ENCODE assay signal across 1 cellular context in the genomic region with DNA sequence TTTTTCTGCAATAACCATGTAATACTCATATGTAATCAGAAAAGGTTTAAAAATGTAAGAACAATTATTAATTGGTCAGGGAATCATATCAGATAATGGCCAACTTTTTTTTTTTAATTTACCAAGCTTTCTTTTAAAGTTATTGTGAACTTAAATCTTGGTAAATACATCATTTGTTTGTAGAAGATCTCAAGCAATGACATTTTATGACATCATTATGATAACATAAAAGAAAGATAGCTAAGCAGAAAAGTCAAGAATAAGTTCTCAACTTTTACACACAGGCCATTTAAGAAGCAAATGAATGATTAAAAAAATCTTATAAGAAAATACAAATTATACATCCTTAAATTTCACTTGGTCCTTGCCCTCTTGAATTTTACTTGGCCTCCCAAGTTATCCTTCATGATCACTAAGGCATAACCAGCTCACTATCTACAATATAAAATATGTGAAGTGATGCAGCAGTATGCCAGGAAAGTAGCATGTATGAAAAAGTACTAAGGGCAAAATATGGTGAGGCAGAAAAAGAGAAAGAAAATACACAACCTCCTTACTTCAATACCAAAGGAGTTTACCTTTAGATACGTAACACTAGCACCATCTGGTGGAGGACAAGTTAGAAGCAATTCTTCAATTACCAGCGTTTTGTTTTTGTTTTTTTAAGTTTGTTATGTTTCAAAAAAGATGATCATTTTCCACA.
TF ChIP-seq lines count a peak whose summit lies in the region.

No MANE protein-coding gene starts in this region.

TF ChIP-seq in WTC11, 78 proteins besides CTCF, POLR2A, EP300 and RAD21 (continued from another document):
- TF ChIP-seq, protein P1, sequence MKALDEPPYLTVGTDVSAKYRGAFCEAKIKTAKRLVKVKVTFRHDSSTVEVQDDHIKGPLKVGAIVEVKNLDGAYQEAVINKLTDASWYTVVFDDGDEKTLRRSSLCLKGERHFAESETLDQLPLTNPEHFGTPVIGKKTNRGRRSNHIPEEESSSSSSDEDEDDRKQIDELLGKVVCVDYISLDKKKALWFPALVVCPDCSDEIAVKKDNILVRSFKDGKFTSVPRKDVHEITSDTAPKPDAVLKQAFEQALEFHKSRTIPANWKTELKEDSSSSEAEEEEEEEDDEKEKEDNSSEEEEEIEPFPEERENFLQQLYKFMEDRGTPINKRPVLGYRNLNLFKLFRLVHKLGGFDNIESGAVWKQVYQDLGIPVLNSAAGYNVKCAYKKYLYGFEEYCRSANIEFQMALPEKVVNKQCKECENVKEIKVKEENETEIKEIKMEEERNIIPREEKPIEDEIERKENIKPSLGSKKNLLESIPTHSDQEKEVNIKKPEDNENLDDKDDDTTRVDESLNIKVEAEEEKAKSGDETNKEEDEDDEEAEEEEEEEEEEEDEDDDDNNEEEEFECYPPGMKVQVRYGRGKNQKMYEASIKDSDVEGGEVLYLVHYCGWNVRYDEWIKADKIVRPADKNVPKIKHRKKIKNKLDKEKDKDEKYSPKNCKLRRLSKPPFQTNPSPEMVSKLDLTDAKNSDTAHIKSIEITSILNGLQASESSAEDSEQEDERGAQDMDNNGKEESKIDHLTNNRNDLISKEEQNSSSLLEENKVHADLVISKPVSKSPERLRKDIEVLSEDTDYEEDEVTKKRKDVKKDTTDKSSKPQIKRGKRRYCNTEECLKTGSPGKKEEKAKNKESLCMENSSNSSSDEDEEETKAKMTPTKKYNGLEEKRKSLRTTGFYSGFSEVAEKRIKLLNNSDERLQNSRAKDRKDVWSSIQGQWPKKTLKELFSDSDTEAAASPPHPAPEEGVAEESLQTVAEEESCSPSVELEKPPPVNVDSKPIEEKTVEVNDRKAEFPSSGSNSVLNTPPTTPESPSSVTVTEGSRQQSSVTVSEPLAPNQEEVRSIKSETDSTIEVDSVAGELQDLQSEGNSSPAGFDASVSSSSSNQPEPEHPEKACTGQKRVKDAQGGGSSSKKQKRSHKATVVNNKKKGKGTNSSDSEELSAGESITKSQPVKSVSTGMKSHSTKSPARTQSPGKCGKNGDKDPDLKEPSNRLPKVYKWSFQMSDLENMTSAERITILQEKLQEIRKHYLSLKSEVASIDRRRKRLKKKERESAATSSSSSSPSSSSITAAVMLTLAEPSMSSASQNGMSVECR (CRISPR knock-in tag; IDR thresholded peaks at IDR 0.05; ENCODE audit: borderline replicate concordance), result no peak
- TF ChIP-seq, protein P2, sequence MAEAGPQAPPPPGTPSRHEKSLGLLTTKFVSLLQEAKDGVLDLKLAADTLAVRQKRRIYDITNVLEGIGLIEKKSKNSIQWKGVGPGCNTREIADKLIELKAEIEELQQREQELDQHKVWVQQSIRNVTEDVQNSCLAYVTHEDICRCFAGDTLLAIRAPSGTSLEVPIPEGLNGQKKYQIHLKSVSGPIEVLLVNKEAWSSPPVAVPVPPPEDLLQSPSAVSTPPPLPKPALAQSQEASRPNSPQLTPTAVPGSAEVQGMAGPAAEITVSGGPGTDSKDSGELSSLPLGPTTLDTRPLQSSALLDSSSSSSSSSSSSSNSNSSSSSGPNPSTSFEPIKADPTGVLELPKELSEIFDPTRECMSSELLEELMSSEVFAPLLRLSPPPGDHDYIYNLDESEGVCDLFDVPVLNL (CRISPR knock-in tag; IDR thresholded peaks at IDR 0.05; ENCODE audit: borderline replicate concordance, low read depth), result no peak
- TF ChIP-seq, protein P3, sequence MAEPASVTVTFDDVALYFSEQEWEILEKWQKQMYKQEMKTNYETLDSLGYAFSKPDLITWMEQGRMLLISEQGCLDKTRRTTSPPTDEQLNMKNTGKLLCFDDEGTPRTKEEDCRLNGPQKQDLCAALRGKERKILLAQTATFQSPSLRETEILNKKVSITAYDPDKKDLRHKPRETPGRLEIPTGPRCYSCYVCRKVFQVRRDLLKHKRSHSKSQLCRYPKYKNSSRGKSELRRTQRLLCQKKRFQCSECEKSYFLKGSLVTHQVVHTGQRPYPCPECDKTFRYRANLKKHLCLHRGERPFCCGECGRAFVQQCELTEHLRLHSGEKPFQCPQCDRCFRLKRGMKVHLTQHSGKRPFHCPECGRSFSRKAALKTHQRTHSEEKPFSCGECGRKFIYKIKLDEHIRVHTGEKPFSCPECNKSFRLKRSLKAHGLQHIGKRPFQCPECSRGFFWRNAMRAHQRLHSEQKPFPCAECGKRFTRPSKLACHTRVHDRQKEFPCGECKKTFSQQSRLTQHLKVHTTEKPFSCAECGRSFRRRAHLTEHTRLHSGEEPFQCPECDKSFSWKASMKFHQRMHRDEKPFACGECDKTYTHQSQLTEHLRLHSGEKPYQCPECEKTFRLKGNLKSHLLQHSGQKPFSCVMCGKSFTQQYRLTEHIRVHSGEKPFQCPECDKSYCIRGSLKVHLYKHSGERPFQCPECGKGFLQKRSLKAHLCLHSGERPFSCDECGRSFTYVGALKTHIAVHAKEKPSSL (CRISPR knock-in tag; conservative IDR thresholded peaks at IDR 0.05), result no peak
